In genomic region chr6:77463881-77464867, GRCh38 we compare ENCODE assay signal across 1 cellular context.
TF ChIP-seq lines count a peak whose summit lies in the region.

No MANE protein-coding gene starts in this region.

TF ChIP-seq in H1, 55 proteins besides CTCF, POLR2A, EP300 and RAD21 (continued from another document):
- TF ChIP-seq SUZ12 (IDR thresholded peaks at IDR 0.05; ENCODE audit: low read length) (no peak), MAFK (IDR thresholded peaks at IDR 0.05; ENCODE audit: low read depth, low read length) (no peak), RNF2 (IDR thresholded peaks at IDR 0.05; ENCODE audit: borderline replicate concordance, low read depth, low read length, missing control alignments, poor library complexity, severe bottlenecking) (no peak), EZH2 (IDR thresholded peaks at IDR 0.05; ENCODE audit: low read depth, low read length, severe bottlenecking) (no peak), PHF8 (conservative IDR thresholded peaks at IDR 0.05; ENCODE audit: low read depth, low read length) (peak; percentile 46; the same call in 1 of the 2 replicates), CHD7 (IDR thresholded peaks at IDR 0.05; ENCODE audit: insufficient replicate concordance, low read length) (no peak), POLR2AphosphoS5 (IDR thresholded peaks at IDR 0.05; ENCODE audit: low read depth, low read length) (no peak), CREB1 (IDR thresholded peaks at IDR 0.05) (no peak), SP4 (IDR thresholded peaks at IDR 0.05; ENCODE audit: low read length) (0 out of 2 replicates have a peak, but pooled peaks have one; percentile 39), GTF2F1 (IDR thresholded peaks at IDR 0.05; ENCODE audit: borderline replicate concordance, low read depth, low read length) (no peak), HDAC6 (IDR thresholded peaks at IDR 0.05; ENCODE audit: low read depth, low read length) (no peak), SIX5 (IDR thresholded peaks at IDR 0.05; ENCODE audit: low read depth, low read length) (no peak), TEAD4 (IDR thresholded peaks at IDR 0.05; ENCODE audit: low read depth, low read length) (0 out of 2 replicates have a peak, but pooled peaks have one; percentile 43), CEBPB (IDR thresholded peaks at IDR 0.05; ENCODE audit: low read depth, low read length) (no peak), FOSL1 (IDR thresholded peaks at IDR 0.05; ENCODE audit: insufficient read depth, low read depth, low read length) (peak; percentile 91), NANOG (IDR thresholded peaks at IDR 0.05; ENCODE audit: insufficient read depth, low read depth, low read length, poor library complexity, severe bottlenecking) (no peak), HDAC2 (IDR thresholded peaks at IDR 0.05; ENCODE audit: borderline replicate concordance in 1 of 2, low read depth in 2 of 2, low read length in 2 of 2) (no peak; a peak in 1 of 4 replicates), JUN (IDR thresholded peaks at IDR 0.05; ENCODE audit: low read depth, low read length) (no peak), RFX5 (IDR thresholded peaks at IDR 0.05; ENCODE audit: borderline replicate concordance, low read depth, low read length) (no peak), KDM4A (IDR thresholded peaks at IDR 0.05; ENCODE audit: low read depth, low read length, severe bottlenecking) (peak; percentile 92), BRCA1 (IDR thresholded peaks at IDR 0.05; ENCODE audit: low read depth, low read length) (no peak), SIN3A (conservative IDR thresholded peaks at IDR 0.05 in 1 of 2, IDR thresholded peaks at IDR 0.05 in 1 of 2; ENCODE audit: low read depth in 1 of 2, low read length in 2 of 2) (peak; percentile 72 to 73; a peak in 1 of 4 replicates), CBX5 (IDR thresholded peaks at IDR 0.05; ENCODE audit: low read depth, low read length) (no peak), USF2 (IDR thresholded peaks at IDR 0.05; ENCODE audit: low read length) (no peak), POU5F1 (IDR thresholded peaks at IDR 0.05; ENCODE audit: low read depth, low read length) (no peak), ZNF274 (IDR thresholded peaks at IDR 0.05; ENCODE audit: borderline replicate concordance, extremely low read depth, low read length) (no peak), E2F6 (IDR thresholded peaks at IDR 0.05) (peak; percentile 61), GABPA (IDR thresholded peaks at IDR 0.05; ENCODE audit: borderline replicate concordance, insufficient read depth, low read length) (no peak), BCL11A (IDR thresholded peaks at IDR 0.05; ENCODE audit: low read depth in 2 of 2, low read length in 2 of 2) (no peak), KDM1A (IDR thresholded peaks at IDR 0.05; ENCODE audit: borderline replicate concordance, low read length) (no peak), JUND (IDR thresholded peaks at IDR 0.05; ENCODE audit: low read length) (no peak), KDM5A (IDR thresholded peaks at IDR 0.05; ENCODE audit: low read length) (no peak), SP1 (IDR thresholded peaks at IDR 0.05; ENCODE audit: low read depth, low read length) (peak; percentile 47; the same call in 1 of the 2 replicates), MAX (IDR thresholded peaks at IDR 0.05) (peak; percentile 82), CHD1 (IDR thresholded peaks at IDR 0.05; ENCODE audit: low read depth, low read length) (no peak), SAP30 (IDR thresholded peaks at IDR 0.05; ENCODE audit: insufficient read depth, insufficient replicate concordance, low read length) (no peak), RBBP5 (IDR thresholded peaks at IDR 0.05; ENCODE audit: borderline replicate concordance, low read depth, low read length) (peak; percentile 97), SRF (IDR thresholded peaks at IDR 0.05; ENCODE audit: low read depth, low read length) (no peak), ASH2L (IDR thresholded peaks at IDR 0.05; ENCODE audit: low read length) (peak; percentile 99), CBX8 (IDR thresholded peaks at IDR 0.05; ENCODE audit: borderline replicate concordance, low read depth, low read length) (no peak), SIRT6 (IDR thresholded peaks at IDR 0.05; ENCODE audit: low read length) (no peak), YY1 (IDR thresholded peaks at IDR 0.05; ENCODE audit: low read depth, low read length) (peak; percentile 66), ATF2 (IDR thresholded peaks at IDR 0.05; ENCODE audit: low read length) (no peak), TAF7 (optimal IDR thresholded peaks at IDR 0.05; ENCODE audit: borderline replicate concordance, low read depth, low read length) (no peak), CTBP2 (IDR thresholded peaks at IDR 0.05; ENCODE audit: borderline replicate concordance, insufficient read depth, insufficient read length, low read length) (peak; percentile 97), CHD2 (IDR thresholded peaks at IDR 0.05; ENCODE audit: low read length) (0 out of 2 replicates have a peak, but pooled peaks have one; percentile 4), ATF3 (IDR thresholded peaks at IDR 0.05; ENCODE audit: insufficient read depth, low read depth, low read length) (no peak), TCF12 (IDR thresholded peaks at IDR 0.05; ENCODE audit: low read depth, low read length) (no peak; the same call in 1 of the 2 replicates), TAF1 (IDR thresholded peaks at IDR 0.05; ENCODE audit: low read depth, low read length) (0 out of 2 replicates have a peak, but pooled peaks have one; percentile 19), EGR1 (IDR thresholded peaks at IDR 0.05; ENCODE audit: borderline replicate concordance, low read depth, low read length) (peak; percentile 98), SP2 (IDR thresholded peaks at IDR 0.05; ENCODE audit: low read length) (no peak), RXRA (IDR thresholded peaks at IDR 0.05; ENCODE audit: insufficient read depth, low read depth, low read length) (0 out of 2 replicates have a peak, but pooled peaks have one; percentile 20), TBP (IDR thresholded peaks at IDR 0.05; ENCODE audit: low read depth, low read length) (no peak)
TF ChIP-seq in H1: peak in this region for 17.
